13 cellular contexts compared by ENCODE assay signal in the genomic region with DNA sequence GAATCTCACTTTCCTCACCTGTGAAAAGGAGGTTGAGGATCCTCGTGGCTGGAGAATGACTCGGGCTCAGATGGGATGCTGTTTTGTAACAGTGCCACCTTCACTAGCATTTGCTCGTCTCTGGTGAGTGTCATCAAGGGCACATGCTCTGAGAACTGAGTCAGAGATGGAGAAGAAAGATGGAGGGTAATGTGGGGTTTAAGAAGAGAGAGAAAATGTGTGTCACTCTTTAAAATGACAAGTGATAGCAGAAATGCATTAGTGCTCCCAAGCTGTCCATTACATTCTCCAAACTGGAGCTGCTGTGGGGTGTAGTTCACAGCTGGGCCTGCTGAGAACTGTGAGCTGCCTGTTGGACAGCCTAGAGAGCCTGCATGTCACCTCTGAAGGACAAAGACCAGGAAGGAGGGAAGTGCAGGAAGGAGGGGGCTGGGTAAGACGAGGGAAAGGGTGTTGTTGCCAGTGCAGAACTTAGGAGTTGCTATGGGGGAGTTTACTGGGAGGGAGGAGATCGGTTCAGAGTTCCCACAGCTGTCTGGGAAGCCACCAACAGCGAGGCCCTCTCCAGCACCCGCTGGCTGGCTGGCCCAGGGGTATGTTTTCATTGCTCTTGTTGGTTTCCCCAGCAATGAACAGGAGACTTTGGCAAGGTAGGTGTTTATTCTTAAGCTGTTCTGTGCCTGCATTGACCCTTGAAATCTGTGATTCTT. TPM values are rescaled to one million over a fixed set of nuclear protein-coding genes. Genes with fewer than 3 reads are reported as not detected.
A peak's percentile ranks its signal among the peaks of the same experiment; 100 is the strongest.
DNase-seq lines count a peak whose midpoint lies in the region; ATAC-seq and TF ChIP-seq lines count a peak whose summit lies in the region.
"Had no signal": no experiment of that assay in that cellular context is flagged by ENCODE, and none has a peak within 500 bp of the region (broad histone marks: within the 10 kb centered on the region; RNA-seq: fewer than 3 reads in every experiment).

No MANE protein-coding gene starts in this region.

- H3K36me3 Mint-ChIP-seq in stimulated activated naive B cell treated with anti-CD40 and anti-IgM and Interleukin-4, amounts not matched to agents 10 μg/mL and 1 μg/mL and 100 μg/mL, for 72 hours: no peaks in the 10 kb centered on the region

- in situ Hi-C loops in Panc1 (cut with HindIII; ENCODE audit: low pct_unique_long_range_greater_than_20kb, low sequenced_read_pairs) (no loop called here), HAP-1 (cut with MboI; ENCODE audit: low sequenced_read_pairs) (no loop called here)

- no peak overlapping the region for H3K27ac Mint-ChIP-seq in stimulated activated naive B cell treated with anti-CD40 and anti-IgM and Interleukin-4, amounts not matched to agents 10 μg/mL and 1 μg/mL and 100 μg/mL, for 72 hours

- DNase-seq in DMS53 treated with DMSO at 0.1 percent for 48 hours (lab: John Stamatoyannopoulos, UW; ENCODE audit: unreplicated experiment) (peak; percentile 15), Panc1 (ENCODE audit: low read depth, low spot score) (no peak), cardiac muscle cell (ENCODE audit: low read depth in 1 of 2, low spot score in 1 of 2) (peak; percentile 21 to 73), occipital lobe (lab: John Stamatoyannopoulos, UW) (peak; percentile 12), NCI-H2081 treated with DMSO at 0.1 percent for 48 hours (lab: John Stamatoyannopoulos, UW) (no peak), WERI-Rb-1 (no peak), HAP-1 (ENCODE audit: low spot score in 2 of 2) (no peak)
- no peak for DNase-seq in stimulated activated naive B cell treated with anti-CD40 and anti-IgM and Interleukin-4, amounts not matched to agents 10 μg/mL and 1 μg/mL and 100 μg/mL, for 72 hours
- DNase-seq: activated gamma-delta T cell had no signal

- no peak overlapping the region for H3K4me3 ChIP-seq in Panc1 (ENCODE audit: low read depth in 2 of 2, low read length in 2 of 2)
- no peak overlapping the region for H3K4me3 ChIP-seq in cardiac muscle cell
- no peak overlapping the region for H3K4me3 ChIP-seq in WERI-Rb-1 (ENCODE audit: low read depth, low read length)
- no peak overlapping the region for H3K4me3 ChIP-seq in HAP-1
- H3K4me3 ChIP-seq: vagina had no signal

- no peaks in the 10 kb centered on the region for H3K4me1 Mint-ChIP-seq in stimulated activated naive B cell treated with anti-CD40 and anti-IgM and Interleukin-4, amounts not matched to agents 10 μg/mL and 1 μg/mL and 100 μg/mL, for 72 hours

- BruUV-seq in Panc1 (replicated peaks; lab: Mats Ljungman, UMichigan): no TSS peak

- H3K27ac ChIP-seq in Panc1 (ENCODE audit: low read length) (no peak overlapping the region), cardiac muscle cell (peak overlapping the region; percentile 82), WERI-Rb-1 (no peak overlapping the region)
- H3K27ac ChIP-seq: C4-2B, RWPE1, vagina, VCaP had no signal

- H3K36me3 ChIP-seq in Panc1 (ENCODE audit: control insufficient read depth, insufficient read depth, low read length): no peaks in the 10 kb centered on the region
- no peaks in the 10 kb centered on the region for H3K36me3 ChIP-seq in cardiac muscle cell
- H3K36me3 ChIP-seq in WERI-Rb-1: no peaks in the 10 kb centered on the region; the same call in none of the 2 replicates
- no peaks in the 10 kb centered on the region for H3K36me3 ChIP-seq in HAP-1 (replicated peaks)
- H3K36me3 ChIP-seq: vagina had no signal

- H3K4me3 Mint-ChIP-seq in stimulated activated naive B cell treated with anti-CD40 and anti-IgM and Interleukin-4, amounts not matched to agents 10 μg/mL and 1 μg/mL and 100 μg/mL, for 72 hours: no peak overlapping the region

- H3K9me3 ChIP-seq in Panc1 (ENCODE audit: control insufficient read depth, insufficient read depth, low read depth, low read length): no peaks in the 10 kb centered on the region
- no peaks in the 10 kb centered on the region for H3K9me3 ChIP-seq in cardiac muscle cell (ENCODE audit: low read depth)
- peaks cover 8% of the 10 kb centered on the region for H3K9me3 ChIP-seq in WERI-Rb-1 (ENCODE audit: severe bottlenecking)
- no peaks in the 10 kb centered on the region for H3K9me3 ChIP-seq in HAP-1
- H3K9me3 ChIP-seq: vagina had no signal

- POLR2A ChIA-PET in Panc1 (lab: Charles Lee): no interaction called here

- intact Hi-C loops in Panc1 (cut with micrococcal nuclease; ENCODE audit: unreplicated experiment): no loop called here

- CTCF ChIA-PET in Panc1 (lab: Charles Lee): no interaction called here

- H3K27me3 ChIP-seq in Panc1 (ENCODE audit: control insufficient read depth, insufficient read depth, low read length) (no peaks in the 10 kb centered on the region), cardiac muscle cell (no peaks in the 10 kb centered on the region), WERI-Rb-1 (ENCODE audit: insufficient read depth, low read depth, severe bottlenecking) (no peaks in the 10 kb centered on the region), HAP-1 (ENCODE audit: low read depth) (no peaks in the 10 kb centered on the region)
- H3K27me3 ChIP-seq: vagina had no signal

- no peaks in the 10 kb centered on the region for H3K9me3 Mint-ChIP-seq in stimulated activated naive B cell treated with anti-CD40 and anti-IgM and Interleukin-4, amounts not matched to agents 10 μg/mL and 1 μg/mL and 100 μg/mL, for 72 hours

- H3K4me1 ChIP-seq in Panc1 (ENCODE audit: control insufficient read depth, insufficient read depth, low read length) (no peaks in the 10 kb centered on the region), cardiac muscle cell (ENCODE audit: low read depth) (peaks cover 15% of the 10 kb centered on the region), HAP-1 (no peaks in the 10 kb centered on the region)
- H3K4me1 ChIP-seq: vagina had no signal

- 0 out of 2 replicates have a peak, but pooled peaks have one; percentile 51 for ATAC-seq in Panc1
- no peak for ATAC-seq in stimulated activated naive B cell treated with anti-CD40 and anti-IgM and Interleukin-4, amounts not matched to agents 10 μg/mL and 1 μg/mL and 100 μg/mL, for 72 hours (replicated peaks)

- TF ChIP-seq CTCF in Panc1 (IDR thresholded peaks at IDR 0.05): no peak
- TF ChIP-seq CTCF in cardiac muscle cell (IDR thresholded peaks at IDR 0.05; ENCODE audit: low read depth, low read length): no peak
- TF ChIP-seq CTCF in WERI-Rb-1 (IDR thresholded peaks at IDR 0.05; ENCODE audit: low read depth, low read length): no peak

- H3K27me3 Mint-ChIP-seq in stimulated activated naive B cell treated with anti-CD40 and anti-IgM and Interleukin-4, amounts not matched to agents 10 μg/mL and 1 μg/mL and 100 μg/mL, for 72 hours: peaks cover 0 to 4% of the 10 kb centered on the region in 2 donors

RNA-seq across cellular contexts. Expression of a gene that starts 19.8 kb away (rescaled TPM):
- 3.5 TPM for total RNA-seq in Panc1 (2021; ENCODE audit: unreplicated experiment)
- 3.5 TPM for polyA plus RNA-seq in Panc1 (2012; ENCODE audit: insufficient read length)
- 8.8 and 9.4 TPM in 2 replicates for total RNA-seq in cardiac muscle cell
- polyA plus RNA-seq in cardiac muscle cell: 29.6 and 32.0 TPM in 2 replicates
- 1.9 TPM for total RNA-seq in occipital lobe

Comparison
In these comparisons a context has a peak if more than half of its experiments do, and no peak if none do; other contexts are left out.
1. DNase-seq: peak in DMS53 treated with DMSO at 0.1 percent for 48 hours (single experiment), cardiac muscle cell (2 of 2) and occipital lobe (single experiment); none in Panc1 (single experiment), NCI-H2081 treated with DMSO at 0.1 percent for 48 hours (single experiment), stimulated activated naive B cell treated with anti-CD40 and anti-IgM and Interleukin-4, amounts not matched to agents 10 μg/mL and 1 μg/mL and 100 μg/mL, for 72 hours (single experiment), WERI-Rb-1 (single experiment) and HAP-1 (0 of 2).